Comparison of ENCODE assay signal across 1 cellular context in genomic region chr3:9800529-9800928, GRCh38.
TF ChIP-seq lines count a peak whose summit lies in the region.

No MANE protein-coding gene starts in this region.

TF ChIP-seq in HepG2, 621 proteins besides CTCF, POLR2A, EP300 and RAD21:
- TF ChIP-seq STAG1 (CRISPR knock-in tag; IDR thresholded peaks at IDR 0.05), result peak; percentile 44
- TF ChIP-seq, protein P1, sequence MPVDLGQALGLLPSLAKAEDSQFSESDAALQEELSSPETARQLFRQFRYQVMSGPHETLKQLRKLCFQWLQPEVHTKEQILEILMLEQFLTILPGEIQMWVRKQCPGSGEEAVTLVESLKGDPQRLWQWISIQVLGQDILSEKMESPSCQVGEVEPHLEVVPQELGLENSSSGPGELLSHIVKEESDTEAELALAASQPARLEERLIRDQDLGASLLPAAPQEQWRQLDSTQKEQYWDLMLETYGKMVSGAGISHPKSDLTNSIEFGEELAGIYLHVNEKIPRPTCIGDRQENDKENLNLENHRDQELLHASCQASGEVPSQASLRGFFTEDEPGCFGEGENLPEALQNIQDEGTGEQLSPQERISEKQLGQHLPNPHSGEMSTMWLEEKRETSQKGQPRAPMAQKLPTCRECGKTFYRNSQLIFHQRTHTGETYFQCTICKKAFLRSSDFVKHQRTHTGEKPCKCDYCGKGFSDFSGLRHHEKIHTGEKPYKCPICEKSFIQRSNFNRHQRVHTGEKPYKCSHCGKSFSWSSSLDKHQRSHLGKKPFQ (CRISPR knock-in tag; IDR thresholded peaks at IDR 0.05; ENCODE audit: insufficient replicate concordance), result no peak
